In the genomic region with DNA sequence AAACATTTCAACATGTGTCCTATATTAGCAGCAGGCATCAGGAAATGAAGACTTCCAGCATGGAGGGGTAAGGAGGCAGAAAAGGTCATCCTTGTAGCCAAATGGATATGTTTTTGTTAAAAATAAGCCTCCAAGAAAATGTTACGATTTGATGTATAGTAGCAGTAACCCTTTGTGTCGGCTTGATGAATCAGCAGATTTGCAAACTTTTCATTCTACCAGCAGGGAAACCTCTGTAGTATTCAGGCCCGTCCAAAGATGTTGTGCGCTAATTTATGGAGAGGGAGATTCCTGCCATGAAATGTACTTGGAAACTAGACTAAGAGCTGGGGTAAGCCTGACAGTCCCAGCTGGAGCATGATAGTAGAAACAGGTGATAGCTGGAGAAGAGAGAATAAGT, we compare ENCODE assay signal across 25 cellular contexts.
DNase-seq lines count a peak whose midpoint lies in the region; ATAC-seq, FAIRE-seq and TF ChIP-seq lines count a peak whose summit lies in the region.
"Had no signal": no experiment of that assay in that cellular context is flagged by ENCODE, and none has a peak within 500 bp of the region (broad histone marks: within the 10 kb centered on the region; RNA-seq: fewer than 3 reads in every experiment).

No MANE protein-coding gene starts in this region.

- H3K4me1 ChIP-seq in A549 (no peaks in the 10 kb centered on the region), GM23338 (ENCODE audit: insufficient read depth) (no peaks in the 10 kb centered on the region), H1 (replicated peaks in 1 of 4; ENCODE audit: control insufficient read depth in 3 of 4, insufficient read depth in 4 of 4, low read length in 3 of 4) (no peaks in the 10 kb centered on the region; a peak in 1 of 7 replicates), Peyer's patch (no peaks in the 10 kb centered on the region)
- H3K4me1 ChIP-seq: BLaER1 treated with 17β-estradiol and CSF1 and Interleukin-3, amounts not matched to agents 10 nM and 100 nM had no signal

- H3K36me3 Mint-ChIP-seq in GM23338 (ENCODE audit: low read depth) (no peaks in the 10 kb centered on the region), nephron (ENCODE audit: low read depth) (no peaks in the 10 kb centered on the region)
- H3K36me3 Mint-ChIP-seq: CD4-positive, alpha-beta memory T cell; CD8-positive, alpha-beta memory T cell had no signal

- H2BK5ac ChIP-seq in H1 (ENCODE audit: low read depth, low read length), result no peak overlapping the region

- H2BK15ac ChIP-seq in H1 (ENCODE audit: low read length), result no peak overlapping the region

- no peak overlapping the region for H3K9ac ChIP-seq in H1 (replicated peaks in 1 of 4; ENCODE audit: extremely low read depth in 1 of 4, low read depth in 3 of 4, low read length in 3 of 4)
- H3K9ac ChIP-seq: BLaER1 treated with 17β-estradiol and CSF1 and Interleukin-3, amounts not matched to agents 10 nM and 100 nM had no signal

- H3K4me1 Mint-ChIP-seq in GM23338, result peaks cover 16% of the 10 kb centered on the region
- peaks cover 34% of the 10 kb centered on the region for H3K4me1 Mint-ChIP-seq in nephron
- H3K4me1 Mint-ChIP-seq: B cell; CD4-positive, alpha-beta memory T cell; CD8-positive, alpha-beta memory T cell had no signal

- no peak overlapping the region for H4K5ac ChIP-seq in H1 (ENCODE audit: insufficient read length, low read depth, low read length)

- no peak overlapping the region for H2BK20ac ChIP-seq in H1 (ENCODE audit: low read length)

- H4K20me1 ChIP-seq in GM23338 (replicated peaks; ENCODE audit: insufficient read depth) (no peaks in the 10 kb centered on the region), H1 (replicated peaks in 1 of 2; ENCODE audit: control insufficient read depth in 1 of 2, insufficient read depth in 2 of 2, low read length in 2 of 2) (no peaks in the 10 kb centered on the region)
- H4K20me1 ChIP-seq: BLaER1 treated with 17β-estradiol and CSF1 and Interleukin-3, amounts not matched to agents 10 nM and 100 nM had no signal

- no peak overlapping the region for H3K23ac ChIP-seq in H1 (ENCODE audit: insufficient read length)

- ATAC-seq in A549, result no peak
- ATAC-seq in GM23338, result no peak
- ATAC-seq: GM12878 had no signal

- H3K9me3 ChIP-seq in A549, result no peaks in the 10 kb centered on the region
- H3K9me3 ChIP-seq in H1 (ENCODE audit: insufficient read depth in 2 of 2, low read depth in 1 of 2, low read length in 1 of 2), result no peaks in the 10 kb centered on the region
- H3K9me3 ChIP-seq in Peyer's patch, result no peaks in the 10 kb centered on the region
- H3K9me3 ChIP-seq: BLaER1 treated with 17β-estradiol and CSF1 and Interleukin-3, amounts not matched to agents 10 nM and 100 nM had no signal

- H3K4me2 ChIP-seq in A549 (no peak overlapping the region), GM23338 (no peak overlapping the region), H1 (ENCODE audit: insufficient read depth in 1 of 2, low read depth in 2 of 2, low read length in 2 of 2) (no peak overlapping the region)
- H3K4me2 ChIP-seq: BLaER1 treated with 17β-estradiol and CSF1 and Interleukin-3, amounts not matched to agents 10 nM and 100 nM had no signal

- no peak overlapping the region for H2BK120ac ChIP-seq in H1 (replicated peaks; ENCODE audit: low read depth, low read length)

- no peak overlapping the region for H2BK12ac ChIP-seq in H1 (ENCODE audit: low read depth, low read length)

- H4K8ac ChIP-seq in H1 (ENCODE audit: extremely low read depth, insufficient read depth, low read length), result no peak overlapping the region

- no peak overlapping the region for H4K91ac ChIP-seq in H1 (replicated peaks; ENCODE audit: insufficient read length, low read length)

- no peaks in the 10 kb centered on the region for H3K36me3 ChIP-seq in GM23338 (ENCODE audit: insufficient read depth)
- no peaks in the 10 kb centered on the region for H3K36me3 ChIP-seq in H1 (ENCODE audit: control insufficient read depth in 2 of 4, insufficient read depth in 4 of 4, low read length in 3 of 4)
- H3K36me3 ChIP-seq in Peyer's patch, result no peaks in the 10 kb centered on the region
- H3K36me3 ChIP-seq: BLaER1 treated with 17β-estradiol and CSF1 and Interleukin-3, amounts not matched to agents 10 nM and 100 nM had no signal

- CTCF ChIA-PET in A549 (lab: Yijun Ruan, JAX) (interaction anchor here (0.6 kb wide), 1 partner anchor 221 kb away, joined by 4 read pairs; no protein-coding TSS in a partner anchor), H1 (lab: Charles Lee; ENCODE audit: partially characterized antibody) (interaction anchor here (0.7 to 1.0 kb wide), 2 partner anchors 22 to 69 kb away, joined by 3 read pairs; no protein-coding TSS in a partner anchor)

- no peak overlapping the region for H3K4me3 Mint-ChIP-seq in GM23338
- peak overlapping the region in 1 of 3 experiments; percentile 7 for H3K4me3 Mint-ChIP-seq in nephron
- H3K4me3 Mint-ChIP-seq: B cell; CD4-positive, alpha-beta memory T cell; CD8-positive, alpha-beta memory T cell had no signal

- no peaks in the 10 kb centered on the region for H3K27me3 Mint-ChIP-seq in GM23338 (ENCODE audit: insufficient read depth, low read depth, poor library complexity)
- H3K27me3 Mint-ChIP-seq in nephron (ENCODE audit: low read depth), result peaks cover 17% of the 10 kb centered on the region
- H3K27me3 Mint-ChIP-seq: B cell; CD4-positive, alpha-beta memory T cell; CD8-positive, alpha-beta memory T cell had no signal

- POLR2A ChIA-PET in A549 (lab: Yijun Ruan, JAX), result no interaction called here
- POLR2A ChIA-PET in H1 (lab: Charles Lee; ENCODE audit: partially characterized antibody), result no interaction called here

- no peaks in the 10 kb centered on the region for H3F3A ChIP-seq in GM23338 (replicated peaks; ENCODE audit: low read depth)

- no peak overlapping the region for H3K4me3 ChIP-seq in A549
- no peak overlapping the region for H3K4me3 ChIP-seq in GM23338
- H3K4me3 ChIP-seq in H1 (ENCODE audit: extremely low read depth in 1 of 4, insufficient read depth in 2 of 4, low read depth in 3 of 4, low read length in 4 of 4), result no peak overlapping the region
- H3K4me3 ChIP-seq in Peyer's patch, result no peak overlapping the region
- H3K4me3 ChIP-seq: BLaER1 treated with 17β-estradiol and CSF1 and Interleukin-3, amounts not matched to agents 10 nM and 100 nM; GM12878 had no signal

- H3K27me3 ChIP-seq in GM23338 (ENCODE audit: insufficient read depth), result no peaks in the 10 kb centered on the region
- H3K27me3 ChIP-seq in H1 (replicated peaks in 1 of 4; ENCODE audit: control insufficient read depth in 3 of 4, extremely low read depth in 1 of 4, insufficient read depth in 3 of 4, low read length in 3 of 4), result no peaks in the 10 kb centered on the region
- no peaks in the 10 kb centered on the region for H3K27me3 ChIP-seq in Peyer's patch
- H3K27me3 ChIP-seq: BLaER1 treated with 17β-estradiol and CSF1 and Interleukin-3, amounts not matched to agents 10 nM and 100 nM had no signal

- no peak overlapping the region for H3K4ac ChIP-seq in H1 (replicated peaks; ENCODE audit: insufficient read length, low read depth, low read length)

- TF ChIP-seq POLR2A in A549 (IDR thresholded peaks at IDR 0.05; ENCODE audit: low read length) (no peak), H1 (IDR thresholded peaks at IDR 0.05; ENCODE audit: control extremely low read depth in 1 of 2, low read depth in 2 of 2, low read length in 2 of 2) (no peak), Peyer's patch (IDR thresholded peaks at IDR 0.05) (no peak)

- H3K27ac Mint-ChIP-seq in GM23338, result no peak overlapping the region
- peak overlapping the region; percentile 10 to 44 (median 35) for H3K27ac Mint-ChIP-seq in nephron
- H3K27ac Mint-ChIP-seq: B cell; CD8-positive, alpha-beta memory T cell had no signal

- H3K79me2 ChIP-seq in GM23338 (replicated peaks; ENCODE audit: insufficient read depth) (no peaks in the 10 kb centered on the region), H1 (ENCODE audit: control insufficient read depth in 1 of 2, insufficient read depth in 2 of 2, low read length in 2 of 2) (no peaks in the 10 kb centered on the region)

- no peak overlapping the region for H3K56ac ChIP-seq in H1 (replicated peaks; ENCODE audit: insufficient read length, low read depth, low read length)

- 21% methylated on average over 4 of the region's 4 CpGs for WGBS in A549 (ENCODE audit: missing lambda C conversion rate)
- WGBS in H1 (ENCODE audit: extremely low coverage in 1 of 2, insufficient coverage in 1 of 2, insufficient read length in 1 of 2, insufficient replicate concordance in 2 of 2, low coverage in 1 of 2, low lambda C conversion rate in 2 of 2, missing lambda C conversion rate in 1 of 2), 2 experiments, result 97% methylated on average over 4 of the region's 4 CpGs; no CpG with 5 or more reads in 1 of the 2 experiments

- H3K18ac ChIP-seq in H1 (ENCODE audit: extremely low read depth, low read length), result no peak overlapping the region

- TF ChIP-seq EP300 in A549 (IDR thresholded peaks at IDR 0.05), result no peak
- TF ChIP-seq EP300 in H1 (IDR thresholded peaks at IDR 0.05; ENCODE audit: borderline replicate concordance in 1 of 2, low read depth in 2 of 2, low read length in 2 of 2), result no peak

- H2AK5ac ChIP-seq in H1 (ENCODE audit: low read depth, low read length), result no peak overlapping the region

- no peak for TF ChIP-seq CTCF in A549 (IDR thresholded peaks at IDR 0.05)
- TF ChIP-seq CTCF in GM23338 (conservative IDR thresholded peaks at IDR 0.05; ENCODE audit: low read depth in 2 of 2), result no peak
- TF ChIP-seq CTCF in H1 (IDR thresholded peaks at IDR 0.05; ENCODE audit: control extremely low read depth in 1 of 3, insufficient read depth in 1 of 3, low read depth in 1 of 3, low read length in 3 of 3), result no peak
- TF ChIP-seq CTCF in nephron (IDR thresholded peaks at IDR 0.05; ENCODE audit: unreplicated experiment in 3 of 3), result no peak
- TF ChIP-seq CTCF in Peyer's patch (IDR thresholded peaks at IDR 0.05), result no peak

- no peak overlapping the region for H3K14ac ChIP-seq in H1 (ENCODE audit: insufficient read length)

- no peaks in the 10 kb centered on the region for H3K9me2 ChIP-seq in GM23338 (ENCODE audit: insufficient read depth)

- H3K27ac ChIP-seq in A549 (no peak overlapping the region), GM23338 (ENCODE audit: low read depth) (no peak overlapping the region), H1 (ENCODE audit: low read depth, low read length) (no peak overlapping the region), Peyer's patch (no peak overlapping the region)
- H3K27ac ChIP-seq: BLaER1 treated with 17β-estradiol and CSF1 and Interleukin-3, amounts not matched to agents 10 nM and 100 nM; C4-2B had no signal

- no peaks in the 10 kb centered on the region for H3K23me2 ChIP-seq in H1 (ENCODE audit: low read depth, low read length)

- H3K9me3 Mint-ChIP-seq in GM23338 (no peaks in the 10 kb centered on the region), nephron (no peaks in the 10 kb centered on the region)

- TF ChIP-seq RAD21 in A549 (conservative IDR thresholded peaks at IDR 0.05 in 1 of 2, IDR thresholded peaks at IDR 0.05 in 1 of 2), result no peak
- TF ChIP-seq RAD21 in H1 (IDR thresholded peaks at IDR 0.05 in 1 of 2, conservative IDR thresholded peaks at IDR 0.05 in 1 of 2; ENCODE audit: low read depth in 2 of 2, low read length in 2 of 2), result no peak

- H2AFZ ChIP-seq in GM23338 (peak overlapping the region; percentile 52), H1 (ENCODE audit: low read length) (0 out of 2 replicates have a peak overlapping the region, but pooled peaks have one; percentile 33)

- H3K79me1 ChIP-seq in H1 (ENCODE audit: low read depth, low read length), result no peaks in the 10 kb centered on the region

- DNase-seq in A549 (ENCODE audit: low read depth in 1 of 2, low spot score in 1 of 2) (no peak), GM23338 (ENCODE audit: low spot score) (no peak), H1 (ENCODE audit: low read depth in 1 of 2, low spot score in 2 of 2) (no peak), H4 (ENCODE audit: low spot score) (no peak), Peyer's patch (no peak)
- DNase-seq in stimulated activated CD4-positive, alpha-beta T cell treated with anti-CD3 and anti-CD28 coated beads, Interleukin-15, amount 100 ng/mL, for 24 hours, result no peak
- DNase-seq: 8988T; AML-193; CD4-positive, alpha-beta memory T cell; CD8-positive, alpha-beta memory T cell; COR-L47; DMS 273 treated with DMSO at 0.1 percent for 48 hours; DMS153; DMS79; DND-41; EL; GDM1 had no signal

- FAIRE-seq in A549 (lab: Jason Lieb, UNC) (no peak), H1 (lab: Jason Lieb, UNC) (no peak)
- FAIRE-seq: A204.1, GM12878, GM12892, GM18507 had no signal
